In genomic region chr20:63748356-63749270, GRCh38 we compare ENCODE assay signal across 1 cellular context.
TF ChIP-seq lines count a peak whose summit lies in the region.

No MANE protein-coding gene starts in this region.

TF ChIP-seq in HepG2, 621 proteins besides CTCF, POLR2A, EP300 and RAD21:
- TF ChIP-seq RELA (CRISPR knock-in tag; IDR thresholded peaks at IDR 0.05) (no peak), TARDBP (CRISPR knock-in tag; IDR thresholded peaks at IDR 0.05) (no peak), SMAD1 (CRISPR knock-in tag; IDR thresholded peaks at IDR 0.05; ENCODE audit: borderline replicate concordance, low read depth) (no peak), FOXO1 (CRISPR knock-in tag; IDR thresholded peaks at IDR 0.05) (0 out of 2 replicates have a peak, but pooled peaks have one; percentile 7), ZNF205 (CRISPR knock-in tag; IDR thresholded peaks at IDR 0.05) (no peak), FOXO4 (CRISPR knock-in tag; conservative IDR thresholded peaks at IDR 0.05) (0 out of 2 replicates have a peak, but pooled peaks have one; percentile 75), ZNF83 (CRISPR knock-in tag; IDR thresholded peaks at IDR 0.05; ENCODE audit: borderline replicate concordance) (no peak), NONO (IDR thresholded peaks at IDR 0.05) (no peak), NONO (CRISPR knock-in tag; conservative IDR thresholded peaks at IDR 0.05) (no peak), ATF7 (IDR thresholded peaks at IDR 0.05) (no peak), ATF7 (CRISPR knock-in tag; IDR thresholded peaks at IDR 0.05) (no peak), ZMYM4 (CRISPR knock-in tag; IDR thresholded peaks at IDR 0.05) (no peak), ATAD3A (CRISPR knock-in tag; IDR thresholded peaks at IDR 0.05) (no peak), ZNF772 (CRISPR knock-in tag; IDR thresholded peaks at IDR 0.05) (peak; percentile 56; the same call in 1 of the 2 replicates), MAZ (IDR thresholded peaks at IDR 0.05; ENCODE audit: borderline replicate concordance, low read depth, low read length) (no peak), MAZ (CRISPR knock-in tag; IDR thresholded peaks at IDR 0.05; ENCODE audit: low read depth) (0 out of 2 replicates have a peak, but pooled peaks have one; percentile 13), PTBP1 (IDR thresholded peaks at IDR 0.05; ENCODE audit: low read depth, low read length, poor library complexity, severe bottlenecking) (no peak), FOXC1 (CRISPR knock-in tag; IDR thresholded peaks at IDR 0.05; ENCODE audit: borderline replicate concordance) (peak; percentile 63; the same call in 1 of the 2 replicates), ZNF883 (CRISPR knock-in tag; IDR thresholded peaks at IDR 0.05; ENCODE audit: not compliant biosample characterization) (peak; percentile 22), ZNF737 (CRISPR knock-in tag; IDR thresholded peaks at IDR 0.05; ENCODE audit: borderline replicate concordance) (0 out of 2 replicates have a peak, but pooled peaks have one; percentile 4), HOXA3 (CRISPR knock-in tag; IDR thresholded peaks at IDR 0.05) (0 out of 2 replicates have a peak, but pooled peaks have one; percentile 23), ZNF619 (CRISPR knock-in tag; IDR thresholded peaks at IDR 0.05) (no peak), EZH2 (conservative IDR thresholded peaks at IDR 0.05; ENCODE audit: low read depth, low read length) (no peak), TEAD3 (CRISPR knock-in tag; optimal IDR thresholded peaks at IDR 0.05; ENCODE audit: borderline replicate concordance) (peak; percentile 2)
- TF ChIP-seq, protein P1, sequence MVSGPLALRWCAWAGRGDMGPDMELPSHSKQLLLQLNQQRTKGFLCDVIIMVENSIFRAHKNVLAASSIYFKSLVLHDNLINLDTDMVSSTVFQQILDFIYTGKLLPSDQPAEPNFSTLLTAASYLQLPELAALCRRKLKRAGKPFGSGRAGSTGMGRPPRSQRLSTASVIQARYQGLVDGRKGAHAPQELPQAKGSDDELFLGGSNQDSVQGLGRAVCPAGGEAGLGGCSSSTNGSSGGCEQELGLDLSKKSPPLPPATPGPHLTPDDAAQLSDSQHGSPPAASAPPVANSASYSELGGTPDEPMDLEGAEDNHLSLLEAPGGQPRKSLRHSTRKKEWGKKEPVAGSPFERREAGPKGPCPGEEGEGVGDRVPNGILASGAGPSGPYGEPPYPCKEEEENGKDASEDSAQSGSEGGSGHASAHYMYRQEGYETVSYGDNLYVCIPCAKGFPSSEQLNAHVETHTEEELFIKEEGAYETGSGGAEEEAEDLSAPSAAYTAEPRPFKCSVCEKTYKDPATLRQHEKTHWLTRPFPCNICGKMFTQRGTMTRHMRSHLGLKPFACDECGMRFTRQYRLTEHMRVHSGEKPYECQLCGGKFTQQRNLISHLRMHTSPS (CRISPR knock-in tag; IDR thresholded peaks at IDR 0.05; ENCODE audit: low read depth): 0 out of 2 replicates have a peak, but pooled peaks have one; percentile 25
- TF ChIP-seq, protein P2, sequence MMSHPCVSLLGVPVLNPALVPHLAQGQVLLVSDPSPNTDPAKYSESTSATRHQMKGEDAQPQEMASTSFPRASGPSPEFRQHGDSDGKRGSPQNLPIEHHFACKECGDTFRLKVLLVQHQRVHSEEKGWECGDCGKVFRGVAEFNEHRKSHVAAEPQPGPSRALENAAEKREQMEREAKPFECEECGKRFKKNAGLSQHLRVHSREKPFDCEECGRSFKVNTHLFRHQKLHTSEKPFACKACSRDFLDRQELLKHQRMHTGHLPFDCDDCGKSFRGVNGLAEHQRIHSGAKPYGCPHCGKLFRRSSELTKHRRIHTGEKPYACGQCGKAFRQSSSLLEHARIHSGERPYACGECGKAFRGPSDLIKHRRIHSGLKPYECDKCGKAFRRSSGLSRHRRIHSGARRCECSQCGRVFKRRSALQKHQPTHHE (CRISPR knock-in tag; IDR thresholded peaks at IDR 0.05; ENCODE audit: borderline replicate concordance): no peak
